In the genomic region with DNA sequence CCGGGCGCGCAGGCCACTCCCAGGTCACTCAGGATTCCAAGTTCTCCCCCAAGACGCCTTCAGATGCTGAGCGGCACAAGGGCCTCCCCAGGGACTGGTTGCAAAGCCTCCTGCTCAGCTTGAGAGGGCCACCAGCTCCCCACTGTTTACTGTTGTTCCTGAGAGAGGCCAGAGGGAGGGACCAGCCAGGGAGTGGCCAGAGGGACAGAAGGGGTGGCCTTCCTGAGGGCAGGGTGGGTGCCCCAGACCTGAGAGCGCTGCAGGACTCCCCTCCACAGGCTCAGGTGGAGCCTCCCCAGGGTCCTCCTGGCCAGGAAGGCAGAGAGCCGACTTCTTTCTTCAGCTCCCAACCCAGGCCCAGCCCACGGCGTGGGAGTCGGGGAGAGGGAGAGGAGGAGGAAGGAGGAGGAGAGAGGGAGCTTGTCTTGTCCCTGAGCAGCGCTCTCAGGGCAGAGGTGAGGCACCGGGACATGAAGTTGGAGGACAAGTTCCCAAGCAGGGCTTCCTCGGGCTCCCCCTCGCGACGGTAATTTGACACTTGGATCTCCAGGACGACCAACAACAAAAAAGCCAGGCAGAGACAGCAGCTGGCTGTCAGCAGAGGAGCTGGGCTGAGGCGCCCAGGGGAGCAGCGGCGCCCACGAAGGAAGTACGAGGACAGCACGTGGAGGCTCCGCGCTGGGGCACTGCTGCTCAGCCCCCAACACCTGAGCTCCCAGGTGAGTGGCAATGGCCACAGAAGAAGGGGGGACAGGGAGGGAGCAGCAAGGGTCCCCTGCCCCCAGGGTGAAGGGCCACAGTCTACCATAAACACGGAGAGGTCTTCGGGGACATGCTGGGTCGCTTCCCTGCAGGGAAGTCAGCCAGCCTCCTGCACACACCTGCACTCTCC, we compare ENCODE assay signal across 8 cellular contexts. TPM values are rescaled to one million over a fixed set of nuclear protein-coding genes. Genes with fewer than 3 reads are reported as not detected.
DNase-seq lines count a peak whose midpoint lies in the region; ATAC-seq and TF ChIP-seq lines count a peak whose summit lies in the region.

No MANE protein-coding gene starts in this region.

- H3K9me2 ChIP-seq in GM23338 (ENCODE audit: insufficient read depth) = no peaks in the 10 kb centered on the region

- ATAC-seq in GM23338 = peak; percentile 80
- ATAC-seq in activated CD4-positive, alpha-beta T cell treated with anti-CD3 and anti-CD28 coated beads for 36 hours = peak; percentile 48
- ATAC-seq in left lobe of liver = peak; percentile 85
- ATAC-seq in GM21825 (IDR thresholded peaks at IDR 0.05; ENCODE audit: unreplicated experiment) = no peak

- H3K27me3 ChIP-seq in A673 (replicated peaks; ENCODE audit: insufficient read depth, low read depth, low read length, poor library complexity) = no peaks in the 10 kb centered on the region
- H3K27me3 ChIP-seq in GM23338 (ENCODE audit: insufficient read depth) = no peaks in the 10 kb centered on the region
- no peaks in the 10 kb centered on the region for H3K27me3 ChIP-seq in dorsolateral prefrontal cortex

- no peaks in the 10 kb centered on the region for H3K9me3 Mint-ChIP-seq in GM23338
- H3K9me3 Mint-ChIP-seq in activated CD4-positive, alpha-beta T cell treated with anti-CD3 and anti-CD28 coated beads for 36 hours (ENCODE audit: low read depth) = no peaks in the 10 kb centered on the region

- H3K4me1 ChIP-seq in A673 (ENCODE audit: insufficient read depth, low read length, poor library complexity, severe bottlenecking) = peaks cover 14% of the 10 kb centered on the region
- peaks cover 9% of the 10 kb centered on the region for H3K4me1 ChIP-seq in GM23338 (ENCODE audit: insufficient read depth)

- H3K36me3 ChIP-seq in A673 (ENCODE audit: insufficient read depth, low read length, poor library complexity, severe bottlenecking) (no peaks in the 10 kb centered on the region), GM23338 (ENCODE audit: insufficient read depth) (no peaks in the 10 kb centered on the region)

- intact Hi-C loops in A673 (cut with micrococcal nuclease; ENCODE audit: unreplicated experiment) = loop anchor here (1.0 kb wide), 1 partner anchor 114 kb away; no protein-coding TSS in a partner anchor
- intact Hi-C loops in activated CD4-positive, alpha-beta T cell treated with anti-CD3 and anti-CD28 coated beads for 36 hours (cut with DNase I, micrococcal nuclease) = loop anchor here (1.0 kb wide), 2 partner anchors 117 to 207 kb away; no protein-coding TSS in a partner anchor
- intact Hi-C loops in dorsolateral prefrontal cortex (cut with DNase I) = loop anchor here (1.0 to 2.0 kb wide), 4 partner anchors 13 to 117 kb away; a partner anchor contains a TSS

- H3K9me3 ChIP-seq in A673 (ENCODE audit: low read depth, low read length, poor library complexity, severe bottlenecking) = no peaks in the 10 kb centered on the region

- POLR2A ChIA-PET in A673 (lab: Charles Lee; ENCODE audit: low non-redundant PET) = no interaction called here
- POLR2A ChIA-PET in activated CD4-positive, alpha-beta T cell treated with anti-CD3 and anti-CD28 coated beads for 36 hours (lab: Charles Lee) = interaction anchor here (0.8 to 1.3 kb wide), 2 partner anchors 90 to 114 kb away, joined by 3 to 7 read pairs; no protein-coding TSS in a partner anchor

- H3F3A ChIP-seq in GM23338 (replicated peaks; ENCODE audit: low read depth) = no peaks in the 10 kb centered on the region

- TF ChIP-seq CTCF in A673 (conservative IDR thresholded peaks at IDR 0.05; ENCODE audit: low read depth, low read length) = peak; percentile 79
- TF ChIP-seq CTCF in GM23338 (conservative IDR thresholded peaks at IDR 0.05; ENCODE audit: low read depth in 2 of 2) = peak; percentile 65 to 77
- TF ChIP-seq CTCF in dorsolateral prefrontal cortex (IDR thresholded peaks at IDR 0.05 in 54 of 56, conservative IDR thresholded peaks at IDR 0.05 in 2 of 56; ENCODE audit: low read depth in 1 of 56, partially characterized antibody in 56 of 56) = peak in 54 of 56 donors; percentile 24 to 72 (median 56)

- peaks cover 21% of the 10 kb centered on the region for H3K27me3 Mint-ChIP-seq in GM23338 (ENCODE audit: insufficient read depth, low read depth, poor library complexity)
- H3K27me3 Mint-ChIP-seq in activated CD4-positive, alpha-beta T cell treated with anti-CD3 and anti-CD28 coated beads for 36 hours = no peaks in the 10 kb centered on the region

- CTCF ChIA-PET in A673 (lab: Charles Lee) = interaction anchor here (0.6 to 2.9 kb wide), 20 partner anchors 9 to 272 kb away, joined by 3 to 95 read pairs (median 4); a partner anchor contains a TSS
- CTCF ChIA-PET in activated CD4-positive, alpha-beta T cell treated with anti-CD3 and anti-CD28 coated beads for 36 hours (lab: Charles Lee) = interaction anchor here (0.6 to 10.5 kb wide), 37 partner anchors 8 to 573 kb away, joined by 3 to 242 read pairs (median 4); a partner anchor contains a TSS

- peak overlapping the region; percentile 69 for H3K4me2 ChIP-seq in GM23338

- peaks cover 22% of the 10 kb centered on the region for H3K4me1 Mint-ChIP-seq in GM23338
- H3K4me1 Mint-ChIP-seq in activated CD4-positive, alpha-beta T cell treated with anti-CD3 and anti-CD28 coated beads for 36 hours = peaks cover 5% of the 10 kb centered on the region

- H3K4me3 ChIP-seq in A673 (ENCODE audit: low read depth, low read length, poor library complexity, severe bottlenecking) (peak overlapping the region; percentile 22), GM23338 (peak overlapping the region; percentile 43), dorsolateral prefrontal cortex (peak overlapping the region; percentile 20 to 73 (median 54))

- H3K27ac ChIP-seq in A673 (ENCODE audit: low read depth, low read length, poor library complexity, severe bottlenecking) (no peak overlapping the region), GM23338 (ENCODE audit: low read depth) (no peak overlapping the region), dorsolateral prefrontal cortex (peak overlapping the region; percentile 40 to 100 (median 98))

- no TSS peak for BruUV-seq in A673 (replicated peaks; lab: Mats Ljungman, UMichigan)

- H4K20me1 ChIP-seq in GM23338 (replicated peaks; ENCODE audit: insufficient read depth) = no peaks in the 10 kb centered on the region; the same call in 1 of the 2 replicates

- no peak overlapping the region for H2AFZ ChIP-seq in GM23338

- H3K27ac Mint-ChIP-seq in GM23338 = no peak overlapping the region
- no peak overlapping the region for H3K27ac Mint-ChIP-seq in activated CD4-positive, alpha-beta T cell treated with anti-CD3 and anti-CD28 coated beads for 36 hours

- H3K36me3 Mint-ChIP-seq in GM23338 (ENCODE audit: low read depth) = peaks cover 5% of the 10 kb centered on the region; the same call in 1 of the 3 replicates
- H3K36me3 Mint-ChIP-seq in activated CD4-positive, alpha-beta T cell treated with anti-CD3 and anti-CD28 coated beads for 36 hours (ENCODE audit: low read depth) = no peaks in the 10 kb centered on the region

- DNase-seq in A673 (ENCODE audit: low spot score) (peak; percentile 94), GM23338 (ENCODE audit: low spot score) (peak; percentile 97), NCI-H2227 (lab: John Stamatoyannopoulos, UW; ENCODE audit: unreplicated experiment) (peak; percentile 80), dorsolateral prefrontal cortex (peak; percentile 51 to 93 (median 88)), left lobe of liver (ENCODE audit: low spot score) (peak; percentile 84)
- peak; percentile 76 for DNase-seq in activated CD4-positive, alpha-beta T cell treated with anti-CD3 and anti-CD28 coated beads for 36 hours
- DNase-seq in stimulated activated CD4-positive, alpha-beta T cell treated with anti-CD3 and anti-CD28 coated beads, Interleukin-2, amount 100 ng/mL, for 4 hours (ENCODE audit: low read depth) = peak; percentile 33

- H3K4me3 Mint-ChIP-seq in GM23338 = peak overlapping the region; percentile 37
- H3K4me3 Mint-ChIP-seq in activated CD4-positive, alpha-beta T cell treated with anti-CD3 and anti-CD28 coated beads for 36 hours = no peak overlapping the region

- H3K79me2 ChIP-seq in GM23338 (replicated peaks; ENCODE audit: insufficient read depth) = no peaks in the 10 kb centered on the region

TF ChIP-seq in GM23338, 12 proteins besides CTCF, POLR2A, EP300 and RAD21:
- TF ChIP-seq CREB1 (CRISPR knock-in tag; IDR thresholded peaks at IDR 0.05; ENCODE audit: low read depth) = 0 out of 2 replicates have a peak, but pooled peaks have one; percentile 7
- TF ChIP-seq JUNB (IDR thresholded peaks at IDR 0.05; ENCODE audit: unreplicated experiment) = no peak

RNA-seq across cellular contexts. Expression of a gene that starts 0.5 kb away (rescaled TPM):
- total RNA-seq in A673 (2021) = 0.22 TPM in 1 of 2 replicates, not detected in the other
- total RNA-seq in GM23338 (2014; rRNA removed; shearing (Covaris generic)) = not detected in 2 replicates
- 0.16 TPM in 1 of 2 replicates, not detected in the other for polyA plus RNA-seq in GM23338 (2016; fragmentation: Nextera tagmentation; extraction: Ambion mirVana)
- under 1 TPM; 0.12 to 0.14 TPM for total RNA-seq in activated CD4-positive, alpha-beta T cell treated with anti-CD3 and anti-CD28 coated beads for 36 hours
- total RNA-seq in dorsolateral prefrontal cortex = 10 to 100 TPM in 18 of 120 experiments, 1 to 10 TPM in 101, under 1 TPM in 1; 0.95 to 34.0 (median 5.6) TPM
- total RNA-seq in left lobe of liver = 0.13 TPM

RNA-seq across cellular contexts. Expression of a gene that starts 33.2 kb away (rescaled TPM):
- total RNA-seq in A673 (2021) (30.6 and 39.0 TPM in 2 replicates), dorsolateral prefrontal cortex (10 to 100 TPM; 31.3 to 74.3 (median 47.5) TPM), left lobe of liver (26.0 TPM)
- 23.3 and 24.5 TPM in 2 replicates for total RNA-seq in GM23338 (2014; rRNA removed; shearing (Covaris generic))
- polyA plus RNA-seq in GM23338 (2016; fragmentation: Nextera tagmentation; extraction: Ambion mirVana) = 19.9 and 20.0 TPM in 2 replicates
- 10 to 100 TPM; 36.4 to 40.5 TPM for total RNA-seq in activated CD4-positive, alpha-beta T cell treated with anti-CD3 and anti-CD28 coated beads for 36 hours

RNA-seq across cellular contexts. Expression of a gene that starts 33.4 kb away (rescaled TPM):
- total RNA-seq in A673 (2021) = 98.1 and 114 TPM in 2 replicates
- 44.9 and 60.9 TPM in 2 replicates for total RNA-seq in GM23338 (2014; rRNA removed; shearing (Covaris generic))
- polyA plus RNA-seq in GM23338 (2016; fragmentation: Nextera tagmentation; extraction: Ambion mirVana) = 95.0 and 97.9 TPM in 2 replicates
- total RNA-seq in activated CD4-positive, alpha-beta T cell treated with anti-CD3 and anti-CD28 coated beads for 36 hours = 10 to 100 TPM; 87.8 to 100.0 TPM
- 100 to 1,000 TPM in 23 of 120 experiments, 10 to 100 TPM in 97; 65.3 to 160 (median 88.1) TPM for total RNA-seq in dorsolateral prefrontal cortex
- 31.6 TPM for total RNA-seq in left lobe of liver

RNA-seq across cellular contexts. Expression of a gene that starts 46.1 kb away (rescaled TPM):
- total RNA-seq in A673 (2021) (9.3 and 14.7 TPM in 2 replicates), dorsolateral prefrontal cortex (100 to 1,000 TPM in 71 of 120 experiments, 10 to 100 TPM in 49; 51.8 to 266 (median 108) TPM), left lobe of liver (34.2 TPM)
- 7.2 and 12.4 TPM in 2 replicates for total RNA-seq in GM23338 (2014; rRNA removed; shearing (Covaris generic))
- 3.8 and 6.6 TPM in 2 replicates for polyA plus RNA-seq in GM23338 (2016; fragmentation: Nextera tagmentation; extraction: Ambion mirVana)
- total RNA-seq in activated CD4-positive, alpha-beta T cell treated with anti-CD3 and anti-CD28 coated beads for 36 hours = 10 to 100 TPM; 20.8 to 22.4 TPM

Comparison
In these comparisons a context has a peak if more than half of its experiments do, and no peak if none do; other contexts are left out.
1. DNase-seq: peak in every context shown above with its lines; median percentile 97 in GM23338; 94 in A673; 88 in dorsolateral prefrontal cortex; 84 in left lobe of liver; 80 in NCI-H2227; 76 in activated CD4-positive, alpha-beta T cell treated with anti-CD3 and anti-CD28 coated beads for 36 hours; 33 in stimulated activated CD4-positive, alpha-beta T cell treated with anti-CD3 and anti-CD28 coated beads, Interleukin-2, amount 100 ng/mL, for 4 hours.
2. H3K27ac ChIP-seq: peak in dorsolateral prefrontal cortex (59 of 59); none in A673 (single experiment) and GM23338 (single experiment).
3. Peak in every context shown above with its lines, with median percentiles within 50 percentile points of each other: H3K4me3 ChIP-seq and CTCF ChIP-seq.